In genomic region chr3:81666502-81667121, GRCh38 we compare ENCODE assay signal across 8 cellular contexts.
DNase-seq lines count a peak whose midpoint lies in the region; ATAC-seq and TF ChIP-seq lines count a peak whose summit lies in the region.

No MANE protein-coding gene starts in this region.

- H3K27me3 ChIP-seq in GM06990 (replicated peaks; ENCODE audit: control insufficient read depth, insufficient read depth, low read length) (no peaks in the 10 kb centered on the region), breast epithelium (no peaks in the 10 kb centered on the region), H7 (ENCODE audit: control insufficient read depth, insufficient read depth, low read length) (no peaks in the 10 kb centered on the region)

- H3K4me3 ChIP-seq in GM06990 (replicated peaks; ENCODE audit: low read depth, low read length) (no peak overlapping the region), breast epithelium (no peak overlapping the region), H7 (ENCODE audit: insufficient read depth, low read depth, low read length) (no peak overlapping the region)

- H3K9me3 ChIP-seq in breast epithelium: no peaks in the 10 kb centered on the region

- ATAC-seq in HG03432 (IDR thresholded peaks at IDR 0.05; ENCODE audit: unreplicated experiment): peak; percentile 66
- ATAC-seq in GM19463 (IDR thresholded peaks at IDR 0.05; ENCODE audit: unreplicated experiment): no peak
- ATAC-seq in HG03135 (IDR thresholded peaks at IDR 0.05; ENCODE audit: unreplicated experiment): no peak

- DNase-seq in GM06990 (ENCODE audit: extremely low read depth, insufficient read length) (no peak), breast epithelium (ENCODE audit: low spot score in 2 of 2) (no peak), myocyte (ENCODE audit: low read depth) (peak; percentile 42), H7 (no peak)
- DNase-seq in NK-92 treated with Interleukin-12 subunit alpha and Interleukin-12 subunit beta, amount 100 ng/mL, for 24 hours (lab: John Stamatoyannopoulos, UW): no peak

- no peak overlapping the region for H3K27ac ChIP-seq in breast epithelium

- intact Hi-C loops in breast epithelium (cut with DNase I; ENCODE audit: low total_unique reads): no loop called here

- no peak for TF ChIP-seq POLR2A in breast epithelium (IDR thresholded peaks at IDR 0.05)

- no peaks in the 10 kb centered on the region for H3K4me1 ChIP-seq in breast epithelium

- TF ChIP-seq CTCF in GM06990 (IDR thresholded peaks at IDR 0.05; ENCODE audit: insufficient read depth, low read length, poor library complexity, severe bottlenecking): peak; percentile 63
- peak; percentile 27 to 55 (median 30) for TF ChIP-seq CTCF in breast epithelium (IDR thresholded peaks at IDR 0.05)

- H3K36me3 ChIP-seq in GM06990 (ENCODE audit: control insufficient read depth, insufficient read depth, low read length) (no peaks in the 10 kb centered on the region), breast epithelium (no peaks in the 10 kb centered on the region), H7 (replicated peaks; ENCODE audit: control insufficient read depth, insufficient read depth, low read length) (no peaks in the 10 kb centered on the region)
